In the genomic region with DNA sequence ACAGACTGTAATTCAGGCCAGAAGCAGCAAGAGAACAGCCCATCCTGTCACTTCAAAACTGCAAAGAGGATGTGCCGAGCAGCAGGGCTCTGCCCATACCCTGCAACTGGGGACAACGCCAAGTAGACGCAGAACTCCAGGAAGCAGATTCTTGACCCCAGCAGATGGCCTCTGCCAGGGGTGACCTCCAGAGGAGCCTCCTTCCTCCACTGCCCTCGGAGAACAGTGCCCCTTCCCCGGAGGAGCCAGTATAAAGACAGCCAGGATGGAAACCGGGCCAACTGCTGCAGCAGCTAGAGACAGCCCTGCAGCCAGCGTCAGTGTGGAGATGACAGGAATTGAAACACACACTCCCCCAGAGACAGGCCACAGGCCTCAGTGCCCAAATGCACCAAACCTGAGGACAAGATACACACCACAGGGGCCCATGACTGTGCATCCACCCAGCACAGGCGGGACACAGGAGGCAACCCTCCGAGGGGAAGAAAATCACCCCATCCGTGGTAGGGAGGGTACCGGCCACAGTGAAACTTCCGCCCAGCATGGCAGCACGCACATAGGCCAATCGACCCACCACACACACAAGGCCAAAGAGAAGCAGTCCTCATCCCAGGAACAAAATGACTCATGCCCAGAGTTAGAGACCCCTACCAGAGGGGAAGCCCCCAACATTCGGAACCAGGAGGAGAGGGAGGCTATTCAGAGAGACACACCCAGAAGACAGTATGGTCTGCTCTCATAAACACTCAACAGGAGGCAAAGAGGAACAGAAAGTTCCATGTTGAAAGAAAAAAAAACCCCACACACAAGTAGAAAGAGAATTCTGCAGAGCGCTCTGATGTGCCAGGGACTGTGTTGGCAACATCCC, we compare ENCODE assay signal across 8 cellular contexts. TPM values are rescaled to one million over a fixed set of nuclear protein-coding genes. Genes with fewer than 3 reads are reported as not detected.
DNase-seq lines count a peak whose midpoint lies in the region; ATAC-seq and TF ChIP-seq lines count a peak whose summit lies in the region.

No MANE protein-coding gene starts in this region.

- no peak overlapping the region; the same call in 1 of the 2 replicates for H3K4me3 ChIP-seq in MG63
- H3K4me3 ChIP-seq in astrocyte of the spinal cord (ENCODE audit: low read depth, low read length): peak overlapping the region; percentile 6
- H3K4me3 ChIP-seq in lower leg skin (ENCODE audit: low read depth, poor library complexity, severe bottlenecking): no peak overlapping the region

- no peak for TF ChIP-seq CTCF in astrocyte of the spinal cord (IDR thresholded peaks at IDR 0.05; ENCODE audit: low read depth, low read length)
- no peak for TF ChIP-seq CTCF in lower leg skin (IDR thresholded peaks at IDR 0.05)

- H3K9me3 ChIP-seq in MG63: no peaks in the 10 kb centered on the region

- peak; percentile 44 for ATAC-seq in GM21381 (IDR thresholded peaks at IDR 0.05; ENCODE audit: unreplicated experiment)

- H3K36me3 ChIP-seq in MG63: peaks cover 58% of the 10 kb centered on the region

- in situ Hi-C loops in astrocyte of the spinal cord (cut with HindIII; ENCODE audit: low sequenced_read_pairs): no loop called here

- peak; percentile 54 for DNase-seq in EH (ENCODE audit: low read depth)
- peak; percentile 77 for DNase-seq in MG63
- no peak for DNase-seq in astrocyte of the spinal cord (ENCODE audit: low read depth, low spot score)
- DNase-seq in mucosa of gallbladder (ENCODE audit: low spot score): peak; percentile 49
- no peak for DNase-seq in NAMALWA (ENCODE audit: low spot score)
- no peak for DNase-seq in NCI-H748 treated with DMSO at 0.1 percent for 48 hours (lab: John Stamatoyannopoulos, UW)
- no peak for DNase-seq in lower leg skin (ENCODE audit: low spot score in 2 of 2)

- no peak for TF ChIP-seq POLR2A in lower leg skin (IDR thresholded peaks at IDR 0.05)

- 3 to 6% methylated on average over 15 to 16 of the region's 16 CpGs for WGBS in lower leg skin, 2 donors

- H3K27me3 ChIP-seq in MG63: no peaks in the 10 kb centered on the region

- intact Hi-C loops in lower leg skin (cut with DNase I; ENCODE audit: low total_unique reads): loop anchor here (5.0 kb wide), 3 partner anchors 44 to 144 kb away; no protein-coding TSS in a partner anchor

RNA-seq across cellular contexts. Expression of gene AHNAK, which starts 5.6 kb away (rescaled TPM):
- total RNA-seq in MG63 (2014; rRNA removed; shearing (Covaris generic); ENCODE audit: low replicate concordance): 110 and 122 TPM in 2 replicates
- total RNA-seq in mucosa of gallbladder: 549 TPM
- total RNA-seq in lower leg skin: 1,000 to 10,000 TPM; 1,345 to 1,611 (median 1,532) TPM

RNA-seq across cellular contexts. Expression of gene EEF1G, which starts 32.7 kb away (rescaled TPM):
- 2,571 and 3,577 TPM in 2 replicates for total RNA-seq in MG63 (2014; rRNA removed; shearing (Covaris generic); ENCODE audit: low replicate concordance)
- total RNA-seq in mucosa of gallbladder (1,062 TPM), lower leg skin (1,000 to 10,000 TPM; 2,343 to 3,224 (median 2,571) TPM)

RNA-seq across cellular contexts. Expression of gene TUT1, which starts 50.3 kb away (rescaled TPM):
- total RNA-seq in MG63 (2014; rRNA removed; shearing (Covaris generic); ENCODE audit: low replicate concordance): 11.1 and 20.3 TPM in 2 replicates
- total RNA-seq in mucosa of gallbladder: 26.2 TPM
- total RNA-seq in lower leg skin: 10 to 100 TPM; 11.0 to 29.8 (median 15.8) TPM

Comparison
In these comparisons a context has a peak if more than half of its experiments do, and no peak if none do; other contexts are left out.
1. DNase-seq: peak in EH (single experiment), MG63 (single experiment) and mucosa of gallbladder (single experiment); none in astrocyte of the spinal cord (single experiment), NAMALWA (single experiment), NCI-H748 treated with DMSO at 0.1 percent for 48 hours (single experiment) and lower leg skin (0 of 2).